In the genomic region with DNA sequence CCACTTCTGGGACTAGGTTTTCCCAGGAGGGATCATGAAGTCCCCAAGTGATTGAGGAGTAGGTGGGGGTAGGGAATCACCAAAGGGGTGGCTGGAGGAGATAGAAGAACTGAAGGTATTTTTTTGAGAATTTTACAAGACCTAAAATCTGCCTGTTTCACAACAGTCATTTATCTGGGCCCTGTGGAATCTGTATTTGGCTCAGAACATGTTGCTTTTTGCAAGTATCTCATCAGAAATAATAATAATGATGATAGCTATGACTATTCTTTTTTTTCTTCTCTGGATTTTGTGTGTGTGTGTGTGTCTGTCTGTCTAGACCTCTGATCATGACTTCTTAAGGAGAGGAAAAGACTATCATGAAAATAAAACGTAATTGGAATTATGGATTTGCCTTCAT, we compare ENCODE assay signal across 24 cellular contexts.
"Had no signal": no experiment of that assay in that cellular context is flagged by ENCODE, and none has a peak within 500 bp of the region (broad histone marks: within the 10 kb centered on the region; RNA-seq: fewer than 3 reads in every experiment).

No MANE protein-coding gene starts in this region.

- H3K36me3 ChIP-seq: cardiac muscle cell, left lung, neural progenitor cell, spleen, thyroid gland had no signal

- H3K9me3 ChIP-seq: left lung, spleen, thyroid gland had no signal

- ATAC-seq: activated T-cell treated with anti-CD3 and anti-CD28 coated beads, Interleukin-2, amount 50 U/mL, for 72 hours; left lung; naive thymus-derived CD8-positive, alpha-beta T cell had no signal

- DNase-seq: activated B cell treated with CpG ODN at 0.5 μM for 24 hours; activated CD4-positive, alpha-beta memory T cell treated with anti-CD3 and anti-CD28 coated beads for 36 hours; activated CD4-positive, alpha-beta T cell treated with anti-CD3 and anti-CD28 coated beads for 48 hours; activated effector memory CD4-positive, alpha-beta T cell treated with Interleukin-2 at 50 U/mL for 16 hours; activated naive CD4-positive, alpha-beta T cell treated with anti-CD3 and anti-CD28 coated beads for 36 hours; activated naive CD8-positive, alpha-beta T cell treated with anti-CD3 and anti-CD28 coated beads, Interleukin-2, amount 10 ng/mL, durations not matched to agents 7 days and 5 days; activated T-cell treated with anti-CD3 and anti-CD28 coated beads, Interleukin-2, amount 50 U/mL, for 72 hours; amygdala; dermis blood vessel endothelial cell; effector CD8-positive, alpha-beta T cell; foreskin fibroblast; kidney glomerular epithelial cell; left lung; naive thymus-derived CD8-positive, alpha-beta T cell; retina; spleen; stimulated activated CD4-positive, alpha-beta T cell treated with anti-CD3 and anti-CD28 coated beads, Interleukin-4, amount 100 ng/mL, for 1 hour; stimulated activated naive CD4-positive, alpha-beta T cell; T-helper 1 cell; T-helper 9 cell; thyroid gland had no signal

- H3K27me3 ChIP-seq: cardiac muscle cell, hepatocyte, left lung, neural progenitor cell, spleen, thyroid gland had no signal

- H3K4me3 ChIP-seq: cardiac muscle cell, hepatocyte, left lung, neural progenitor cell, spleen, thyroid gland had no signal

- H3K27ac ChIP-seq: cardiac muscle cell, hepatocyte, neural progenitor cell, spleen, thyroid gland had no signal

- H3K4me1 ChIP-seq: spleen had no signal
